ENCODE assay signal across 1 cellular context in genomic region chr2:70044290-70045040, GRCh38.
TF ChIP-seq lines count a peak whose summit lies in the region.

No MANE protein-coding gene starts in this region.

TF ChIP-seq in HEK293, 187 proteins besides CTCF, POLR2A, EP300 and RAD21 (continued from another document):
- TF ChIP-seq ZNF221 (tag by site-specific recombination; IDR thresholded peaks at IDR 0.05; ENCODE audit: borderline replicate concordance) (no peak), ZNF148 (tag by site-specific recombination; IDR thresholded peaks at IDR 0.05; ENCODE audit: borderline replicate concordance) (no peak), SCRT2 (tag by site-specific recombination; IDR thresholded peaks at IDR 0.05) (peak; percentile 55), KLF16 (tag by site-specific recombination; IDR thresholded peaks at IDR 0.05) (no peak)
